ENCODE assay signal across 2 cellular contexts in the genomic region with DNA sequence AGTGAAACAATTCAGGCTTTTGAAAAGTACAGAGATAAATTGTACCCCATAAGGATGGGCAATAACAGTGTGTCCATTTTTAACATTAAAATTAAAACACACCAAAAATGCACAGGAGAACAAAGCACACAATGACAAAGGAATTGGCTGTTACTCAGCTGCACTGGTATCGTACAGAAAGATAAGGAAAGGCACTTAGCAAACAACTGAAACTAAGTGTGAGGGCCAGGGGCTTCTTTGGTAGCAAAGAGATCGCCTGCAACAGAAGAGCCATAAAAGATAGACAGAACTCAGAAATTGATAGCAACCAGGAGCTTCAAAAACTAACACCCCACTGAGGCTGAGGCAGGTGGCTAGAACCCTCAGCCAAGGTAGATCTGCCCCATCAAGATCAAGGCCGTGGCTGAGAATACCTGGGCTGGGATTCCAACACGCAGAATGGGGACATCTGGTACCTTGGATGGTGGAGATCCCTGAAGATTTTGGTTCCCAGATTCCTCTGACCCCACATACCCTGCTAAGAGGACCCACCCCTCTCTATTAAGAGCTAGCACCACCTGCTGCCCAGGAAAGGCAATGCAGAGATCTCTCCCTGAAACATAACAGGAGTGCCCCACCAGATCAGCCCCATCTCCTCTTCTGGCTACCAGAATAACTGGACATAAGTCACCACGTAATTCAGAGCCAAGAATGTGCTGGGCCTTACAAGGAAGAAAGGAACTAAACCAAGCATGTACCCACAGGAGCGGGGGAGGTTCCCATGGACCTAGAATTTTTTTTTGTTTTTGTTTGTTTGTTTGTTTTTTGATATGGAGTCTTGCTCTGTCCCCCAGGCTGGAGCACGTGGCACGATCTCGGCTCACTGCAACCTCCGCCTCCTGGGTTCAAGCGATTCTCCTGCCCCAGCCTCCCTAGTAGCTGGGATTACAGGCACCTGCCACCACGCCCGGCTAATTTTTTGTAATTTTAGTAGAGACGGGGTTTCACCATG.
TF ChIP-seq lines count a peak whose summit lies in the region.

No MANE protein-coding gene starts in this region.

TF ChIP-seq in IMR-90, 13 proteins besides CTCF, POLR2A, EP300 and RAD21:
- peak; percentile 75 for TF ChIP-seq SMC3 (IDR thresholded peaks at IDR 0.05; ENCODE audit: low read depth, low read length)
- TF ChIP-seq CEBPB (IDR thresholded peaks at IDR 0.05; ENCODE audit: low read depth, low read length), result no peak
- TF ChIP-seq MAZ (IDR thresholded peaks at IDR 0.05; ENCODE audit: borderline replicate concordance, low read depth, low read length), result peak; percentile 63; the same call in 1 of the 2 replicates
TF ChIP-seq in IMR-90: peak in this region for 2.

TF ChIP-seq in HepG2, 621 proteins besides CTCF, POLR2A, EP300 and RAD21:
- TF ChIP-seq STAG1 (CRISPR knock-in tag; IDR thresholded peaks at IDR 0.05) (peak; percentile 56), SAP130 (CRISPR knock-in tag; IDR thresholded peaks at IDR 0.05; ENCODE audit: low read depth) (0 out of 2 replicates have a peak, but pooled peaks have one; percentile 15), SMC3 (IDR thresholded peaks at IDR 0.05; ENCODE audit: low read length) (peak; percentile 54), ATF7 (IDR thresholded peaks at IDR 0.05) (no peak), ATF7 (CRISPR knock-in tag; IDR thresholded peaks at IDR 0.05) (no peak), ZNF180 (CRISPR knock-in tag; IDR thresholded peaks at IDR 0.05; ENCODE audit: borderline replicate concordance, low read depth) (no peak), RXRB (CRISPR knock-in tag; IDR thresholded peaks at IDR 0.05; ENCODE audit: borderline replicate concordance) (0 out of 2 replicates have a peak, but pooled peaks have one; percentile 18), TEAD3 (CRISPR knock-in tag; optimal IDR thresholded peaks at IDR 0.05; ENCODE audit: borderline replicate concordance) (peak; percentile 24)
- TF ChIP-seq, protein P1, sequence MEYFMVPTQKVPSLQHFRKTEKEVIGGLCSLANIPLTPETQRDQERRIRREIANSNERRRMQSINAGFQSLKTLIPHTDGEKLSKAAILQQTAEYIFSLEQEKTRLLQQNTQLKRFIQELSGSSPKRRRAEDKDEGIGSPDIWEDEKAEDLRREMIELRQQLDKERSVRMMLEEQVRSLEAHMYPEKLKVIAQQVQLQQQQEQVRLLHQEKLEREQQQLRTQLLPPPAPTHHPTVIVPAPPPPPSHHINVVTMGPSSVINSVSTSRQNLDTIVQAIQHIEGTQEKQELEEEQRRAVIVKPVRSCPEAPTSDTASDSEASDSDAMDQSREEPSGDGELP (IDR thresholded peaks at IDR 0.05; ENCODE audit: borderline replicate concordance, low read depth), result no peak
